In genomic region chr11:118212131-118212725, GRCh38 we compare ENCODE assay signal across 1 cellular context.
TF ChIP-seq lines count a peak whose summit lies in the region.

No MANE protein-coding gene starts in this region.

TF ChIP-seq in HepG2, 621 proteins besides CTCF, POLR2A, EP300 and RAD21 (continued from another document and continues in another):
- TF ChIP-seq HMGXB3 (CRISPR knock-in tag; IDR thresholded peaks at IDR 0.05; ENCODE audit: borderline replicate concordance) (peak; percentile 83), ZMAT3 (CRISPR knock-in tag; conservative IDR thresholded peaks at IDR 0.05) (no peak), ZNF12 (CRISPR knock-in tag; IDR thresholded peaks at IDR 0.05) (peak; percentile 94), FIP1L1 (IDR thresholded peaks at IDR 0.05; ENCODE audit: borderline replicate concordance, insufficient read depth, low read depth, low read length) (no peak), BCLAF1 (IDR thresholded peaks at IDR 0.05) (no peak), FOXK2 (IDR thresholded peaks at IDR 0.05) (peak; percentile 62; the same call in 1 of the 2 replicates), EHMT2 (IDR thresholded peaks at IDR 0.05; ENCODE audit: borderline replicate concordance, low read depth, low read length) (no peak; the same call in 1 of the 2 replicates), USF2 (IDR thresholded peaks at IDR 0.05; ENCODE audit: low read depth, low read length) (no peak), USF2 (CRISPR knock-in tag; IDR thresholded peaks at IDR 0.05; ENCODE audit: borderline replicate concordance) (peak; percentile 39; the same call in 1 of the 2 replicates), JUN (CRISPR knock-in tag; IDR thresholded peaks at IDR 0.05) (peak; percentile 94), DMTF1 (CRISPR knock-in tag; IDR thresholded peaks at IDR 0.05) (0 out of 2 replicates have a peak, but pooled peaks have one; percentile 56), MYC (CRISPR knock-in tag; IDR thresholded peaks at IDR 0.05; ENCODE audit: borderline replicate concordance) (peak; percentile 74), ZKSCAN1 (IDR thresholded peaks at IDR 0.05; ENCODE audit: low read length) (no peak), CREM (IDR thresholded peaks at IDR 0.05) (peak; percentile 91), CREM (CRISPR knock-in tag; IDR thresholded peaks at IDR 0.05) (no peak), MEF2D (CRISPR knock-in tag; IDR thresholded peaks at IDR 0.05) (0 out of 2 replicates have a peak, but pooled peaks have one; percentile 30), FOXM1 (CRISPR knock-in tag; IDR thresholded peaks at IDR 0.05) (no peak), ZNF33A (CRISPR knock-in tag; IDR thresholded peaks at IDR 0.05; ENCODE audit: borderline replicate concordance) (no peak), ZNF547 (CRISPR knock-in tag; IDR thresholded peaks at IDR 0.05) (peak; percentile 30; the same call in 1 of the 2 replicates), ZNF816 (CRISPR knock-in tag; IDR thresholded peaks at IDR 0.05; ENCODE audit: borderline replicate concordance) (peak; percentile 24; the same call in 1 of the 2 replicates), ONECUT2 (CRISPR knock-in tag; IDR thresholded peaks at IDR 0.05) (peak; percentile 85), PATZ1 (CRISPR knock-in tag; IDR thresholded peaks at IDR 0.05) (peak; percentile 89), ZNF414 (CRISPR knock-in tag; IDR thresholded peaks at IDR 0.05) (0 out of 2 replicates have a peak, but pooled peaks have one; percentile 50), FLYWCH1 (CRISPR knock-in tag; IDR thresholded peaks at IDR 0.05) (no peak; the same call in 1 of the 2 replicates), CSRNP1 (CRISPR knock-in tag; IDR thresholded peaks at IDR 0.05) (peak; percentile 78; the same call in 1 of the 2 replicates), NFIC (IDR thresholded peaks at IDR 0.05; ENCODE audit: low read length) (peak; percentile 74), GPN1 (CRISPR knock-in tag; IDR thresholded peaks at IDR 0.05; ENCODE audit: borderline replicate concordance) (no peak), LBX2 (CRISPR knock-in tag; IDR thresholded peaks at IDR 0.05; ENCODE audit: borderline replicate concordance) (0 out of 2 replicates have a peak, but pooled peaks have one; percentile 22), BATF2 (CRISPR knock-in tag; IDR thresholded peaks at IDR 0.05) (no peak), ZKSCAN8 (CRISPR knock-in tag; IDR thresholded peaks at IDR 0.05; ENCODE audit: borderline replicate concordance) (peak; percentile 79), MIXL1 (CRISPR knock-in tag; IDR thresholded peaks at IDR 0.05) (peak; percentile 67; the same call in 1 of the 2 replicates), THAP9 (CRISPR knock-in tag; IDR thresholded peaks at IDR 0.05; ENCODE audit: borderline replicate concordance) (no peak), ZBTB21 (CRISPR knock-in tag; IDR thresholded peaks at IDR 0.05) (peak; percentile 79; the same call in 1 of the 2 replicates), EED (CRISPR knock-in tag; IDR thresholded peaks at IDR 0.05) (no peak)
